20 cellular contexts compared by ENCODE assay signal in genomic region chr13:57345526-57345925, GRCh38.
"Had no signal": no experiment of that assay in that cellular context is flagged by ENCODE, and none has a peak within 500 bp of the region (broad histone marks: within the 10 kb centered on the region; RNA-seq: fewer than 3 reads in every experiment).

No MANE protein-coding gene starts in this region.

- H3K9ac ChIP-seq: neural progenitor cell, parathyroid adenoma had no signal

- H3K9me3 ChIP-seq: left lung, right lobe of liver, testis, tibial artery, upper lobe of right lung, vagina had no signal

- ATAC-seq: effector memory CD8-positive, alpha-beta T cell; left cardiac atrium; left lung; naive thymus-derived CD4-positive, alpha-beta T cell; right lobe of liver; stimulated activated effector memory CD8-positive, alpha-beta T cell treated with anti-CD3 and anti-CD28 coated beads, Interleukin-12 subunit alpha, Interleukin-12 subunit beta, amount 100 ng/mL, for 72 hours; stimulated activated naive CD8-positive, alpha-beta T cell treated with anti-CD3 and anti-CD28 coated beads, Interleukin-15, Interleukin-2, amounts not matched to agents 100 U/mL and 50 U/mL, for 24 hours; upper lobe of right lung had no signal

- DNase-seq: dermis blood vessel endothelial cell; effector memory CD8-positive, alpha-beta T cell; left cardiac atrium; left lung; mesenchymal stem cell; midbrain; right lobe of liver; stimulated activated CD4-positive, alpha-beta T cell treated with anti-CD3 and anti-CD28 coated beads, Interleukin-2, amount 100 ng/mL, for 24 hours; stimulated activated CD4-positive, alpha-beta T cell treated with anti-CD3 and anti-CD28 coated beads, Interleukin-4, amount 100 ng/mL, for 24 hours; stimulated activated naive CD8-positive, alpha-beta T cell treated with anti-CD3 and anti-CD28 coated beads, Interleukin-15, Interleukin-2, amounts not matched to agents 100 U/mL and 50 U/mL, for 24 hours; substantia nigra; testis; tibial artery; upper lobe of right lung had no signal

- H3K79me2 ChIP-seq: parathyroid adenoma had no signal

- H3K4me3 ChIP-seq: coronary artery, left lung, neural progenitor cell, right lobe of liver, testis, tibial artery, upper lobe of right lung, vagina had no signal

- H3K36me3 ChIP-seq: left lung, neural progenitor cell, right lobe of liver, tibial artery, upper lobe of right lung, vagina had no signal

- H3K4me2 ChIP-seq: neural progenitor cell had no signal

- H3K27me3 ChIP-seq: left lung, neural progenitor cell, right lobe of liver, testis, tibial artery, upper lobe of right lung, vagina had no signal

- H3K27ac ChIP-seq: coronary artery, left lung, neural progenitor cell, parathyroid adenoma, right lobe of liver, testis, tibial artery, upper lobe of right lung, vagina had no signal

- H3K4me1 ChIP-seq: left lung, neural progenitor cell, parathyroid adenoma, right lobe of liver, testis, tibial artery, upper lobe of right lung, vagina had no signal

- H2AFZ ChIP-seq: neural progenitor cell, parathyroid adenoma had no signal
